ENCODE assay signal across 1 cellular context in the genomic region with DNA sequence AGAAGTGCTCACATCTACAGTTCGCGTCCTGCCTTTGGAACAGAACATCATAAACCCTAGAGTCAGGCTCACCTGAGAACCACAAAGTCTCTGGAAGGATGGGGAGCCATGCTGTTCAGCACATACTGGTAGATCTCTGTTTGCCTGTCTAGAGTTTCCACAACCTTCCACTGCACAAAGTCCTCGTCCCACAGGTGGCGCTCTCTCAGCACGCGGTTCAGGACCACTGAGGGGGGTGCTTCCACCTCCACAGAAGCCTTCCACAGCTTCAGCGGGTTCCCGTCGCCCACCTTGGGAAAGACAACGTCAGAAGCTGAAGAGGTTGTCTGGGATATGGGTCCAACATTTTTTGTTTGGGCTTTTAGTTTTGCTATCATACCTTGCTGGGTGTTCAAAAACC.
TF ChIP-seq lines count a peak whose summit lies in the region.

No MANE protein-coding gene starts in this region.

TF ChIP-seq in GM12878, 131 proteins besides CTCF, POLR2A, EP300 and RAD21 (continued from another document and continues in another):
- TF ChIP-seq NKRF (conservative IDR thresholded peaks at IDR 0.05) (no peak), CHD2 (IDR thresholded peaks at IDR 0.05; ENCODE audit: borderline replicate concordance, low read depth, low read length) (no peak), GATAD2B (conservative IDR thresholded peaks at IDR 0.05; ENCODE audit: low read depth) (no peak), PBX3 (IDR thresholded peaks at IDR 0.05; ENCODE audit: insufficient replicate concordance, low read depth, low read length) (no peak), MTA2 (IDR thresholded peaks at IDR 0.05; ENCODE audit: low read depth) (no peak), STAT3 (IDR thresholded peaks at IDR 0.05; ENCODE audit: low read depth, low read length) (no peak), CBX3 (IDR thresholded peaks at IDR 0.05; ENCODE audit: borderline replicate concordance, low read depth) (no peak), ATF2 (IDR thresholded peaks at IDR 0.05; ENCODE audit: low read length) (no peak), JUNB (IDR thresholded peaks at IDR 0.05) (no peak), KLF5 (IDR thresholded peaks at IDR 0.05; ENCODE audit: partially characterized antibody) (no peak), HDAC2 (IDR thresholded peaks at IDR 0.05) (no peak), ESRRA (IDR thresholded peaks at IDR 0.05; ENCODE audit: low read length) (no peak), BHLHE40 (IDR thresholded peaks at IDR 0.05; ENCODE audit: borderline replicate concordance in 1 of 2, low read depth in 2 of 2, low read length in 1 of 2) (peak in 1 of 2 experiments; percentile 21; a peak in 1 of 4 replicates), NFXL1 (IDR thresholded peaks at IDR 0.05; ENCODE audit: borderline replicate concordance) (no peak), MTA3 (IDR thresholded peaks at IDR 0.05; ENCODE audit: borderline replicate concordance, low read length) (no peak), POU2F2 (IDR thresholded peaks at IDR 0.05; ENCODE audit: borderline replicate concordance, low read depth, low read length) (no peak; the same call in 2 of the 3 replicates), NR2C1 (IDR thresholded peaks at IDR 0.05) (no peak), MYC (IDR thresholded peaks at IDR 0.05; ENCODE audit: insufficient read depth, insufficient read length, insufficient replicate concordance, low read length, severe bottlenecking) (peak; percentile 38), NR2C2 (IDR thresholded peaks at IDR 0.05; ENCODE audit: borderline replicate concordance, control insufficient read depth, insufficient read length, low read depth) (no peak), EED (IDR thresholded peaks at IDR 0.05; ENCODE audit: low read depth) (no peak), KDM1A (IDR thresholded peaks at IDR 0.05; ENCODE audit: borderline replicate concordance) (no peak), RELA (IDR thresholded peaks at IDR 0.05; ENCODE audit: borderline replicate concordance, partially characterized antibody) (no peak), HDGF (IDR thresholded peaks at IDR 0.05) (peak; percentile 16; the same call in 1 of the 2 replicates), TAF1 (IDR thresholded peaks at IDR 0.05; ENCODE audit: borderline replicate concordance, low read depth, low read length) (no peak; the same call in 1 of the 2 replicates), SP1 (IDR thresholded peaks at IDR 0.05; ENCODE audit: low read depth, low read length) (no peak), LARP7 (IDR thresholded peaks at IDR 0.05) (peak; percentile 62; the same call in 1 of the 2 replicates), GABPA (IDR thresholded peaks at IDR 0.05; ENCODE audit: low read depth) (no peak), SIN3A (IDR thresholded peaks at IDR 0.05; ENCODE audit: low read depth, low read length) (no peak), SREBF2 (IDR thresholded peaks at IDR 0.05; ENCODE audit: low read length) (no peak), ZNF384 (IDR thresholded peaks at IDR 0.05; ENCODE audit: borderline replicate concordance, low read depth, low read length) (no peak), PAX8 (IDR thresholded peaks at IDR 0.05) (no peak), NR2F1 (conservative IDR thresholded peaks at IDR 0.05) (no peak), FOXK2 (IDR thresholded peaks at IDR 0.05) (no peak)
- TF ChIP-seq, protein P1, sequence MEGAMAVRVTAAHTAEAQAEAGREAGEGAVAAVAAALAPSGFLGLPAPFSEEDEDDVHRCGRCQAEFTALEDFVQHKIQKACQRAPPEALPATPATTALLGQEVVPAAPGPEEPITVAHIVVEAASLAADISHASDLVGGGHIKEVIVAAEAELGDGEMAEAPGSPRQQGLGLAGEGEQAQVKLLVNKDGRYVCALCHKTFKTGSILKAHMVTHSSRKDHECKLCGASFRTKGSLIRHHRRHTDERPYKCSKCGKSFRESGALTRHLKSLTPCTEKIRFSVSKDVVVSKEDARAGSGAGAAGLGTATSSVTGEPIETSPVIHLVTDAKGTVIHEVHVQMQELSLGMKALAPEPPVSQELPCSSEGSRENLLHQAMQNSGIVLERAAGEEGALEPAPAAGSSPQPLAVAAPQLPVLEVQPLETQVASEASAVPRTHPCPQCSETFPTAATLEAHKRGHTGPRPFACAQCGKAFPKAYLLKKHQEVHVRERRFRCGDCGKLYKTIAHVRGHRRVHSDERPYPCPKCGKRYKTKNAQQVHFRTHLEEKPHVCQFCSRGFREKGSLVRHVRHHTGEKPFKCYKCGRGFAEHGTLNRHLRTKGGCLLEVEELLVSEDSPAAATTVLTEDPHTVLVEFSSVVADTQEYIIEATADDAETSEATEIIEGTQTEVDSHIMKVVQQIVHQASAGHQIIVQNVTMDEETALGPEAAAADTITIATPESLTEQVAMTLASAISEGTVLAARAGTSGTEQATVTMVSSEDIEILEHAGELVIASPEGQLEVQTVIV (IDR thresholded peaks at IDR 0.05; ENCODE audit: borderline replicate concordance, partially characterized antibody), result no peak
- TF ChIP-seq, protein P2, sequence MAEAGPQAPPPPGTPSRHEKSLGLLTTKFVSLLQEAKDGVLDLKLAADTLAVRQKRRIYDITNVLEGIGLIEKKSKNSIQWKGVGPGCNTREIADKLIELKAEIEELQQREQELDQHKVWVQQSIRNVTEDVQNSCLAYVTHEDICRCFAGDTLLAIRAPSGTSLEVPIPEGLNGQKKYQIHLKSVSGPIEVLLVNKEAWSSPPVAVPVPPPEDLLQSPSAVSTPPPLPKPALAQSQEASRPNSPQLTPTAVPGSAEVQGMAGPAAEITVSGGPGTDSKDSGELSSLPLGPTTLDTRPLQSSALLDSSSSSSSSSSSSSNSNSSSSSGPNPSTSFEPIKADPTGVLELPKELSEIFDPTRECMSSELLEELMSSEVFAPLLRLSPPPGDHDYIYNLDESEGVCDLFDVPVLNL (IDR thresholded peaks at IDR 0.05; ENCODE audit: low read depth, low read length), result no peak
- TF ChIP-seq, protein P3, sequence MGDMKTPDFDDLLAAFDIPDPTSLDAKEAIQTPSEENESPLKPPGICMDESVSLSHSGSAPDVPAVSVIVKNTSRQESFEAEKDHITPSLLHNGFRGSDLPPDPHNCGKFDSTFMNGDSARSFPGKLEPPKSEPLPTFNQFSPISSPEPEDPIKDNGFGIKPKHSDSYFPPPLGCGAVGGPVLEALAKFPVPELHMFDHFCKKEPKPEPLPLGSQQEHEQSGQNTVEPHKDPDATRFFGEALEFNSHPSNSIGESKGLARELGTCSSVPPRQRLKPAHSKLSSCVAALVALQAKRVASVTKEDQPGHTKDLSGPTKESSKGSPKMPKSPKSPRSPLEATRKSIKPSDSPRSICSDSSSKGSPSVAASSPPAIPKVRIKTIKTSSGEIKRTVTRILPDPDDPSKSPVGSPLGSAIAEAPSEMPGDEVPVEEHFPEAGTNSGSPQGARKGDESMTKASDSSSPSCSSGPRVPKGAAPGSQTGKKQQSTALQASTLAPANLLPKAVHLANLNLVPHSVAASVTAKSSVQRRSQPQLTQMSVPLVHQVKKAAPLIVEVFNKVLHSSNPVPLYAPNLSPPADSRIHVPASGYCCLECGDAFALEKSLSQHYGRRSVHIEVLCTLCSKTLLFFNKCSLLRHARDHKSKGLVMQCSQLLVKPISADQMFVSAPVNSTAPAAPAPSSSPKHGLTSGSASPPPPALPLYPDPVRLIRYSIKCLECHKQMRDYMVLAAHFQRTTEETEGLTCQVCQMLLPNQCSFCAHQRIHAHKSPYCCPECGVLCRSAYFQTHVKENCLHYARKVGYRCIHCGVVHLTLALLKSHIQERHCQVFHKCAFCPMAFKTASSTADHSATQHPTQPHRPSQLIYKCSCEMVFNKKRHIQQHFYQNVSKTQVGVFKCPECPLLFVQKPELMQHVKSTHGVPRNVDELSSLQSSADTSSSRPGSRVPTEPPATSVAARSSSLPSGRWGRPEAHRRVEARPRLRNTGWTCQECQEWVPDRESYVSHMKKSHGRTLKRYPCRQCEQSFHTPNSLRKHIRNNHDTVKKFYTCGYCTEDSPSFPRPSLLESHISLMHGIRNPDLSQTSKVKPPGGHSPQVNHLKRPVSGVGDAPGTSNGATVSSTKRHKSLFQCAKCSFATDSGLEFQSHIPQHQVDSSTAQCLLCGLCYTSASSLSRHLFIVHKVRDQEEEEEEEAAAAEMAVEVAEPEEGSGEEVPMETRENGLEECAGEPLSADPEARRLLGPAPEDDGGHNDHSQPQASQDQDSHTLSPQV (IDR thresholded peaks at IDR 0.05), result peak; percentile 63; the same call in 1 of the 2 replicates
- TF ChIP-seq, protein P4, sequence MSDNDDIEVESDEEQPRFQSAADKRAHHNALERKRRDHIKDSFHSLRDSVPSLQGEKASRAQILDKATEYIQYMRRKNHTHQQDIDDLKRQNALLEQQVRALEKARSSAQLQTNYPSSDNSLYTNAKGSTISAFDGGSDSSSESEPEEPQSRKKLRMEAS (IDR thresholded peaks at IDR 0.05; ENCODE audit: low read depth, low read length), result peak; percentile 72
- TF ChIP-seq, protein P5, sequence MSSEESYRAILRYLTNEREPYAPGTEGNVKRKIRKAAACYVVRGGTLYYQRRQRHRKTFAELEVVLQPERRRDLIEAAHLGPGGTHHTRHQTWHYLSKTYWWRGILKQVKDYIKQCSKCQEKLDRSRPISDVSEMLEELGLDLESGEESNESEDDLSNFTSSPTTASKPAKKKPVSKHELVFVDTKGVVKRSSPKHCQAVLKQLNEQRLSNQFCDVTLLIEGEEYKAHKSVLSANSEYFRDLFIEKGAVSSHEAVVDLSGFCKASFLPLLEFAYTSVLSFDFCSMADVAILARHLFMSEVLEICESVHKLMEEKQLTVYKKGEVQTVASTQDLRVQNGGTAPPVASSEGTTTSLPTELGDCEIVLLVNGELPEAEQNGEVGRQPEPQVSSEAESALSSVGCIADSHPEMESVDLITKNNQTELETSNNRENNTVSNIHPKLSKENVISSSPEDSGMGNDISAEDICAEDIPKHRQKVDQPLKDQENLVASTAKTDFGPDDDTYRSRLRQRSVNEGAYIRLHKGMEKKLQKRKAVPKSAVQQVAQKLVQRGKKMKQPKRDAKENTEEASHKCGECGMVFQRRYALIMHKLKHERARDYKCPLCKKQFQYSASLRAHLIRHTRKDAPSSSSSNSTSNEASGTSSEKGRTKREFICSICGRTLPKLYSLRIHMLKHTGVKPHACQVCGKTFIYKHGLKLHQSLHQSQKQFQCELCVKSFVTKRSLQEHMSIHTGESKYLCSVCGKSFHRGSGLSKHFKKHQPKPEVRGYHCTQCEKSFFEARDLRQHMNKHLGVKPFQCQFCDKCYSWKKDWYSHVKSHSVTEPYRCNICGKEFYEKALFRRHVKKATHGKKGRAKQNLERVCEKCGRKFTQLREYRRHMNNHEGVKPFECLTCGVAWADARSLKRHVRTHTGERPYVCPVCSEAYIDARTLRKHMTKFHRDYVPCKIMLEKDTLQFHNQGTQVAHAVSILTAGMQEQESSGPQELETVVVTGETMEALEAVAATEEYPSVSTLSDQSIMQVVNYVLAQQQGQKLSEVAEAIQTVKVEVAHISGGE (CRISPR knock-in tag; IDR thresholded peaks at IDR 0.05), result no peak
- TF ChIP-seq, protein P6, sequence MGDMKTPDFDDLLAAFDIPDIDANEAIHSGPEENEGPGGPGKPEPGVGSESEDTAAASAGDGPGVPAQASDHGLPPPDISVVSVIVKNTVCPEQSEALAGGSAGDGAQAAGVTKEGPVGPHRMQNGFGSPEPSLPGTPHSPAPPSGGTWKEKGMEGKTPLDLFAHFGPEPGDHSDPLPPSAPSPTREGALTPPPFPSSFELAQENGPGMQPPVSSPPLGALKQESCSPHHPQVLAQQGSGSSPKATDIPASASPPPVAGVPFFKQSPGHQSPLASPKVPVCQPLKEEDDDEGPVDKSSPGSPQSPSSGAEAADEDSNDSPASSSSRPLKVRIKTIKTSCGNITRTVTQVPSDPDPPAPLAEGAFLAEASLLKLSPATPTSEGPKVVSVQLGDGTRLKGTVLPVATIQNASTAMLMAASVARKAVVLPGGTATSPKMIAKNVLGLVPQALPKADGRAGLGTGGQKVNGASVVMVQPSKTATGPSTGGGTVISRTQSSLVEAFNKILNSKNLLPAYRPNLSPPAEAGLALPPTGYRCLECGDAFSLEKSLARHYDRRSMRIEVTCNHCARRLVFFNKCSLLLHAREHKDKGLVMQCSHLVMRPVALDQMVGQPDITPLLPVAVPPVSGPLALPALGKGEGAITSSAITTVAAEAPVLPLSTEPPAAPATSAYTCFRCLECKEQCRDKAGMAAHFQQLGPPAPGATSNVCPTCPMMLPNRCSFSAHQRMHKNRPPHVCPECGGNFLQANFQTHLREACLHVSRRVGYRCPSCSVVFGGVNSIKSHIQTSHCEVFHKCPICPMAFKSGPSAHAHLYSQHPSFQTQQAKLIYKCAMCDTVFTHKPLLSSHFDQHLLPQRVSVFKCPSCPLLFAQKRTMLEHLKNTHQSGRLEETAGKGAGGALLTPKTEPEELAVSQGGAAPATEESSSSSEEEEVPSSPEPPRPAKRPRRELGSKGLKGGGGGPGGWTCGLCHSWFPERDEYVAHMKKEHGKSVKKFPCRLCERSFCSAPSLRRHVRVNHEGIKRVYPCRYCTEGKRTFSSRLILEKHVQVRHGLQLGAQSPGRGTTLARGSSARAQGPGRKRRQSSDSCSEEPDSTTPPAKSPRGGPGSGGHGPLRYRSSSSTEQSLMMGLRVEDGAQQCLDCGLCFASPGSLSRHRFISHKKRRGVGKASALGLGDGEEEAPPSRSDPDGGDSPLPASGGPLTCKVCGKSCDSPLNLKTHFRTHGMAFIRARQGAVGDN (IDR thresholded peaks at IDR 0.05), result peak; percentile 81
